9 cellular contexts compared by ENCODE assay signal in genomic region chr2:85547089-85547858, GRCh38. TPM values are rescaled to one million over a fixed set of nuclear protein-coding genes. Genes with fewer than 3 reads are reported as not detected.
DNase-seq lines count a peak whose midpoint lies in the region; ATAC-seq and TF ChIP-seq lines count a peak whose summit lies in the region.
"Had no signal": no experiment of that assay in that cellular context is flagged by ENCODE, and none has a peak within 500 bp of the region (broad histone marks: within the 10 kb centered on the region; RNA-seq: fewer than 3 reads in every experiment).

No MANE protein-coding gene starts in this region.

- no peak overlapping the region for H3K9ac ChIP-seq in KMS-11

- no peak overlapping the region for H3K4me3 ChIP-seq in KMS-11 (IDR thresholded peaks at IDR 0.05; ENCODE audit: insufficient read depth, low read depth, low read length)
- H3K4me3 ChIP-seq: lower lobe of right lung had no signal

- no peaks in the 10 kb centered on the region for H3K9me3 Mint-ChIP-seq in activated naive CD8-positive, alpha-beta T cell treated with anti-CD3 and anti-CD28 coated beads, Interleukin-2, amount 50 U/mL, for 24 hours
- no peaks in the 10 kb centered on the region for H3K9me3 Mint-ChIP-seq in neural crest cell

- H3K4me2 ChIP-seq in KMS-11: no peak overlapping the region

- H3K36me3 Mint-ChIP-seq in activated naive CD8-positive, alpha-beta T cell treated with anti-CD3 and anti-CD28 coated beads, Interleukin-2, amount 50 U/mL, for 24 hours (ENCODE audit: low read depth): peaks cover 47% of the 10 kb centered on the region
- H3K36me3 Mint-ChIP-seq in neural crest cell (ENCODE audit: low read depth): peaks cover 29% of the 10 kb centered on the region

- H3K27me3 Mint-ChIP-seq in activated naive CD8-positive, alpha-beta T cell treated with anti-CD3 and anti-CD28 coated beads, Interleukin-2, amount 50 U/mL, for 24 hours: no peaks in the 10 kb centered on the region
- H3K27me3 Mint-ChIP-seq in neural crest cell (ENCODE audit: low read depth): peaks cover 4% of the 10 kb centered on the region

- peak overlapping the region; percentile 17; the same call in 1 of the 2 replicates for H3K27ac ChIP-seq in KMS-11
- H3K27ac ChIP-seq: lower lobe of right lung had no signal

- peaks cover 22% of the 10 kb centered on the region for H4K20me1 ChIP-seq in KMS-11 (ENCODE audit: insufficient read depth)

- peaks cover 13% of the 10 kb centered on the region for H3K79me2 ChIP-seq in KMS-11 (ENCODE audit: insufficient read depth, low read depth)

- no peaks in the 10 kb centered on the region for H3K27me3 ChIP-seq in KMS-11 (ENCODE audit: insufficient read depth, low read depth)

- H3K4me1 ChIP-seq in KMS-11 (ENCODE audit: low read depth, poor library complexity, severe bottlenecking): peaks cover 8% of the 10 kb centered on the region

- no peak overlapping the region for H3K4me3 Mint-ChIP-seq in activated naive CD8-positive, alpha-beta T cell treated with anti-CD3 and anti-CD28 coated beads, Interleukin-2, amount 50 U/mL, for 24 hours
- peak overlapping the region; percentile 66 for H3K4me3 Mint-ChIP-seq in neural crest cell

- peak overlapping the region; percentile 65 for H3K27ac Mint-ChIP-seq in activated naive CD8-positive, alpha-beta T cell treated with anti-CD3 and anti-CD28 coated beads, Interleukin-2, amount 50 U/mL, for 24 hours
- no peak overlapping the region for H3K27ac Mint-ChIP-seq in neural crest cell (ENCODE audit: unreplicated experiment)

- H3K36me3 ChIP-seq in KMS-11 (ENCODE audit: insufficient read depth): peaks cover 14% of the 10 kb centered on the region; the same call in 1 of the 2 replicates

- DNase-seq in EH (ENCODE audit: low read depth): peak; percentile 19
- DNase-seq in activated naive CD8-positive, alpha-beta T cell treated with anti-CD3 and anti-CD28 coated beads, Interleukin-2, amount 50 U/mL, for 24 hours: no peak
- no peak for DNase-seq in neural crest cell (ENCODE audit: low read depth, low spot score)
- DNase-seq in NOMO-1 (lab: John Stamatoyannopoulos, UW; ENCODE audit: unreplicated experiment in 2 of 2): no peak
- no peak for DNase-seq in HuH-7 (ENCODE audit: low spot score)
- DNase-seq in SK-N-DZ (ENCODE audit: low spot score): no peak
- DNase-seq: lower lobe of right lung had no signal

- no peak overlapping the region for H2AFZ ChIP-seq in KMS-11 (ENCODE audit: low read depth)

- TF ChIP-seq CTCF in KMS-11 (conservative IDR thresholded peaks at IDR 0.05; ENCODE audit: low read depth, low read length) (no peak), neural crest cell (conservative IDR thresholded peaks at IDR 0.05) (no peak)

- ATAC-seq in activated naive CD8-positive, alpha-beta T cell treated with anti-CD3 and anti-CD28 coated beads, Interleukin-2, amount 50 U/mL, for 24 hours: peak; percentile 5
- ATAC-seq in GM21526 (IDR thresholded peaks at IDR 0.05; ENCODE audit: low FRiP score, unreplicated experiment): no peak
- ATAC-seq: lower lobe of right lung had no signal

- peaks cover 17% of the 10 kb centered on the region for H3K4me1 Mint-ChIP-seq in activated naive CD8-positive, alpha-beta T cell treated with anti-CD3 and anti-CD28 coated beads, Interleukin-2, amount 50 U/mL, for 24 hours
- H3K4me1 Mint-ChIP-seq in neural crest cell: peaks cover 23% of the 10 kb centered on the region

RNA-seq across cellular contexts. Expression of gene MAT2A, which starts 8.3 kb away (rescaled TPM):
- 404 and 405 TPM in 2 replicates for total RNA-seq in neural crest cell
- polyA plus RNA-seq in SK-N-DZ (2014; cell fraction: cytosol; rRNA removed): 166 and 214 TPM in 2 replicates
- polyA plus RNA-seq in SK-N-DZ (2014; cell fraction: nucleus; rRNA removed): 1,050 and 1,575 TPM in 2 replicates

RNA-seq across cellular contexts. Expression of gene GGCX, which starts 14.0 kb away (rescaled TPM):
- total RNA-seq in neural crest cell: 43.4 and 43.7 TPM in 2 replicates
- polyA plus RNA-seq in SK-N-DZ (2014; cell fraction: cytosol; rRNA removed): 17.6 and 21.2 TPM in 2 replicates
- polyA plus RNA-seq in SK-N-DZ (2014; cell fraction: nucleus; rRNA removed): 27.6 and 31.3 TPM in 2 replicates

RNA-seq across cellular contexts. Expression of gene VAMP8, which starts 30.1 kb away (rescaled TPM):
- 1.1 and 2.1 TPM in 2 replicates for total RNA-seq in neural crest cell
- polyA plus RNA-seq in SK-N-DZ (2014; cell fraction: cytosol; rRNA removed): 2.1 and 4.8 TPM in 2 replicates
- polyA plus RNA-seq in SK-N-DZ (2014; cell fraction: nucleus; rRNA removed): 0.42 and 0.97 TPM in 2 replicates

RNA-seq across cellular contexts. Expression of gene VAMP5, which starts 37.0 kb away (rescaled TPM):
- 0.50 and 1.5 TPM in 2 replicates for total RNA-seq in neural crest cell
- polyA plus RNA-seq in SK-N-DZ (2014; cell fraction: cytosol; rRNA removed): not detected in 2 replicates
- not detected in 2 replicates for polyA plus RNA-seq in SK-N-DZ (2014; cell fraction: nucleus; rRNA removed)

RNA-seq across cellular contexts. Expression of gene RNF181, which starts 48.3 kb away (rescaled TPM):
- 67.9 and 75.8 TPM in 2 replicates for total RNA-seq in neural crest cell
- 200 and 204 TPM in 2 replicates for polyA plus RNA-seq in SK-N-DZ (2014; cell fraction: cytosol; rRNA removed)
- polyA plus RNA-seq in SK-N-DZ (2014; cell fraction: nucleus; rRNA removed): 162 and 192 TPM in 2 replicates
